Comparison of ENCODE assay signal across 17 cellular contexts in the genomic region with DNA sequence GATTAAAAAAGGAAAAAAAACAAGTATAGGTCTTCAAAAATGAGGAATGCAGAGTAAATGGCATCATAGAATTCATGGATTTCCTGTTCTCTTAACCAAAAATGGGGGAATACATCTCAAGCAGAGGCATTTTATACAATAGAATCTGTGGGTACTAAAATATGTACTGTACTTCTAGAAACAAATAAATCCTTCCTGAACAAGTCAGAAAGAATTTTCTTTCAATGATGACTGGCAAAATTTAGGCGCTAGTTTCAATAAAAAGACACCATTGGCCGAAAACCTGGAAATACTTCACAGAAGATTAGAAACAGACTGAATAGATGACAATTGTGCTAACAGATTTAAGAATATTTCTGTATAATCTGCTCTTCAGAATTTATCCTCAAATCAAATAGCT.
"Had no signal": no experiment of that assay in that cellular context is flagged by ENCODE, and none has a peak within 500 bp of the region (broad histone marks: within the 10 kb centered on the region; RNA-seq: fewer than 3 reads in every experiment).

No MANE protein-coding gene starts in this region.

- H3K27me3 Mint-ChIP-seq: activated B cell treated with CpG ODN at 0.5 μM for 24 hours; activated CD4-positive, alpha-beta T cell treated with anti-CD3 and anti-CD28 coated beads, Interleukin-2, amount 10 ng/mL, durations not matched to agents 24 days and 14 days; activated T-helper 17 cell treated with anti-CD3 and anti-CD28 coated beads, Interleukin-2, amount 50 U/mL, for 72 hours had no signal

- ATAC-seq: activated T-helper 17 cell treated with anti-CD3 and anti-CD28 coated beads, Interleukin-2, amount 50 U/mL, for 72 hours; lower lobe of right lung; psoas muscle had no signal

- H3K27ac ChIP-seq: colonic mucosa, esophagus squamous epithelium, lower lobe of right lung, psoas muscle, sigmoid colon, spleen had no signal

- FAIRE-seq: TTC549 had no signal

- H3K4me3 ChIP-seq: colonic mucosa, esophagus squamous epithelium, lower lobe of right lung, psoas muscle, sigmoid colon, spleen had no signal

- H3K27me3 ChIP-seq: colonic mucosa, esophagus squamous epithelium, sigmoid colon, spleen had no signal

- H3K27ac Mint-ChIP-seq: activated B cell treated with CpG ODN at 0.5 μM for 24 hours; activated CD4-positive, alpha-beta T cell treated with anti-CD3 and anti-CD28 coated beads, Interleukin-2, amount 10 ng/mL, durations not matched to agents 24 days and 14 days; activated naive CD4-positive, alpha-beta T cell treated with anti-CD3 and anti-CD28 coated beads for 36 hours had no signal

- DNase-seq: activated B cell treated with CpG ODN at 0.5 μM for 24 hours; activated CD4-positive, alpha-beta T cell treated with anti-CD3 and anti-CD28 coated beads, Interleukin-2, amount 10 ng/mL, durations not matched to agents 24 days and 14 days; activated CD8-positive, alpha-beta memory T cell treated with anti-CD3 and anti-CD28 coated beads for 24 hours; activated naive CD4-positive, alpha-beta T cell treated with anti-CD3 and anti-CD28 coated beads for 36 hours; caudate nucleus; colonic mucosa; esophagus squamous epithelium; foreskin melanocyte; head of caudate nucleus; lower lobe of right lung; midbrain; psoas muscle; sigmoid colon; spleen had no signal

- H3K9me3 Mint-ChIP-seq: activated B cell treated with CpG ODN at 0.5 μM for 24 hours; activated naive CD4-positive, alpha-beta T cell treated with anti-CD3 and anti-CD28 coated beads for 36 hours; activated T-helper 17 cell treated with anti-CD3 and anti-CD28 coated beads, Interleukin-2, amount 50 U/mL, for 72 hours; neural crest cell had no signal

- H3K36me3 ChIP-seq: colonic mucosa, esophagus squamous epithelium, lower lobe of right lung, sigmoid colon had no signal

- H3K9me3 ChIP-seq: colonic mucosa, esophagus squamous epithelium, lower lobe of right lung, psoas muscle, sigmoid colon, spleen had no signal

- H3K4me3 Mint-ChIP-seq: activated B cell treated with CpG ODN at 0.5 μM for 24 hours; activated CD4-positive, alpha-beta T cell treated with anti-CD3 and anti-CD28 coated beads, Interleukin-2, amount 10 ng/mL, durations not matched to agents 24 days and 14 days; activated naive CD4-positive, alpha-beta T cell treated with anti-CD3 and anti-CD28 coated beads for 36 hours; activated T-helper 17 cell treated with anti-CD3 and anti-CD28 coated beads, Interleukin-2, amount 50 U/mL, for 72 hours; neural crest cell had no signal
